In the genomic region with DNA sequence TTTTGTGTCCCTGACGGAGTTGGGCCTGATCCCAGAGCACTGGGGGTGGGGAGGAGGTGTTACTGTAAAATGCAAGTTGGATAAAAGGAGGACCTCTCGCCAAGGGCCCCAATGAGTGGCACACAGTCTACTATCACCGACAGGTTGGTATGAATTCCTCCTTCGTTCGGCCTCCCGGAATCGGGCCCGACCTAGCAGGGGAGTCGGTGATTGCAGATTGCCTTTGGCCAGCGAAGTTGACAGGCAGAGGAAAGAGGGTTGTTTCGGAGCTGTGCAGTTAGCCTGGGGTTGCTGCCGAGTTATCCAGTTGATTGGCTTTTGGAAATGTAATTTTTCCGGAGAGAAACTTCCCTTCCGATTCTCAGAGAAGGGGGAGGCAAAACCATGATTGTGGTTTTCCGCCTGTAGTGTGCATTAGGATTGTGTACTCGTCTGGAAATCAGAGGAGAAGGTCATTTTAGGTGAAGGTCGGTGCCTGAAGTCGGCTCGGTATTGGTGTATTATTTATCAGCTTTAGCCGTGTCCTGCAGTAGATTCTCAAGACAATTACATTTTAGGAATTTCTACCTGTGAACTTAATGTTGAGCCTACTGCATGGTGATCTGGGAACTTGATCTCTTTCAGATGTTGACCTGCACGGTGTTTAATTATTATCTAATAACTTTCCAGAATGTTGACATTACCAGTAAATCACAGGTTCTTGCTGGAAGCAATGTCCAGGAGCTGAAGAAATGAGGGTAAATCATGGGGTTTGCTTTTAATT, we compare ENCODE assay signal across 1 cellular context.
TF ChIP-seq lines count a peak whose summit lies in the region.

No MANE protein-coding gene starts in this region.

TF ChIP-seq in HepG2, 621 proteins besides CTCF, POLR2A, EP300 and RAD21 (continued from another document and continues in another):
- TF ChIP-seq, protein P1, sequence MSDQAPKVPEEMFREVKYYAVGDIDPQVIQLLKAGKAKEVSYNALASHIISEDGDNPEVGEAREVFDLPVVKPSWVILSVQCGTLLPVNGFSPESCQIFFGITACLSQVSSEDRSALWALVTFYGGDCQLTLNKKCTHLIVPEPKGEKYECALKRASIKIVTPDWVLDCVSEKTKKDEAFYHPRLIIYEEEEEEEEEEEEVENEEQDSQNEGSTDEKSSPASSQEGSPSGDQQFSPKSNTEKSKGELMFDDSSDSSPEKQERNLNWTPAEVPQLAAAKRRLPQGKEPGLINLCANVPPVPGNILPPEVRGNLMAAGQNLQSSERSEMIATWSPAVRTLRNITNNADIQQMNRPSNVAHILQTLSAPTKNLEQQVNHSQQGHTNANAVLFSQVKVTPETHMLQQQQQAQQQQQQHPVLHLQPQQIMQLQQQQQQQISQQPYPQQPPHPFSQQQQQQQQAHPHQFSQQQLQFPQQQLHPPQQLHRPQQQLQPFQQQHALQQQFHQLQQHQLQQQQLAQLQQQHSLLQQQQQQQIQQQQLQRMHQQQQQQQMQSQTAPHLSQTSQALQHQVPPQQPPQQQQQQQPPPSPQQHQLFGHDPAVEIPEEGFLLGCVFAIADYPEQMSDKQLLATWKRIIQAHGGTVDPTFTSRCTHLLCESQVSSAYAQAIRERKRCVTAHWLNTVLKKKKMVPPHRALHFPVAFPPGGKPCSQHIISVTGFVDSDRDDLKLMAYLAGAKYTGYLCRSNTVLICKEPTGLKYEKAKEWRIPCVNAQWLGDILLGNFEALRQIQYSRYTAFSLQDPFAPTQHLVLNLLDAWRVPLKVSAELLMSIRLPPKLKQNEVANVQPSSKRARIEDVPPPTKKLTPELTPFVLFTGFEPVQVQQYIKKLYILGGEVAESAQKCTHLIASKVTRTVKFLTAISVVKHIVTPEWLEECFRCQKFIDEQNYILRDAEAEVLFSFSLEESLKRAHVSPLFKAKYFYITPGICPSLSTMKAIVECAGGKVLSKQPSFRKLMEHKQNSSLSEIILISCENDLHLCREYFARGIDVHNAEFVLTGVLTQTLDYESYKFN (CRISPR knock-in tag; conservative IDR thresholded peaks at IDR 0.05), result 0 out of 2 replicates have a peak, but pooled peaks have one; percentile 19
- TF ChIP-seq HMG20B (CRISPR knock-in tag; conservative IDR thresholded peaks at IDR 0.05) (0 out of 2 replicates have a peak, but pooled peaks have one; percentile 10), XBP1 (CRISPR knock-in tag; IDR thresholded peaks at IDR 0.05) (no peak), NFIB (CRISPR knock-in tag; IDR thresholded peaks at IDR 0.05; ENCODE audit: borderline replicate concordance) (no peak), ZMYM4 (CRISPR knock-in tag; IDR thresholded peaks at IDR 0.05) (no peak), FOXA1 (IDR thresholded peaks at IDR 0.05) (no peak), FOXA1 (CRISPR knock-in tag; IDR thresholded peaks at IDR 0.05) (0 out of 2 replicates have a peak, but pooled peaks have one; percentile 1), SMAD3 (CRISPR knock-in tag; IDR thresholded peaks at IDR 0.05) (no peak), ZNF337 (CRISPR knock-in tag; IDR thresholded peaks at IDR 0.05; ENCODE audit: borderline replicate concordance, low read depth) (no peak), ZNF44 (CRISPR knock-in tag; IDR thresholded peaks at IDR 0.05) (0 out of 2 replicates have a peak, but pooled peaks have one; percentile 44), ZNF280D (CRISPR knock-in tag; IDR thresholded peaks at IDR 0.05) (0 out of 2 replicates have a peak, but pooled peaks have one; percentile 46), ZFP62 (CRISPR knock-in tag; IDR thresholded peaks at IDR 0.05) (no peak), ELF3 (CRISPR knock-in tag; IDR thresholded peaks at IDR 0.05) (peak; percentile 23; the same call in 1 of the 2 replicates), MATR3 (CRISPR knock-in tag; IDR thresholded peaks at IDR 0.05) (no peak), JARID2 (CRISPR knock-in tag; IDR thresholded peaks at IDR 0.05; ENCODE audit: insufficient replicate concordance) (no peak), RARG (CRISPR knock-in tag; IDR thresholded peaks at IDR 0.05; ENCODE audit: low read depth) (no peak), NFIC (IDR thresholded peaks at IDR 0.05; ENCODE audit: low read length) (no peak), ZNF18 (CRISPR knock-in tag; IDR thresholded peaks at IDR 0.05; ENCODE audit: insufficient replicate concordance) (peak; percentile 2), AKNA (CRISPR knock-in tag; IDR thresholded peaks at IDR 0.05; ENCODE audit: borderline replicate concordance) (no peak)
- TF ChIP-seq, protein P2, sequence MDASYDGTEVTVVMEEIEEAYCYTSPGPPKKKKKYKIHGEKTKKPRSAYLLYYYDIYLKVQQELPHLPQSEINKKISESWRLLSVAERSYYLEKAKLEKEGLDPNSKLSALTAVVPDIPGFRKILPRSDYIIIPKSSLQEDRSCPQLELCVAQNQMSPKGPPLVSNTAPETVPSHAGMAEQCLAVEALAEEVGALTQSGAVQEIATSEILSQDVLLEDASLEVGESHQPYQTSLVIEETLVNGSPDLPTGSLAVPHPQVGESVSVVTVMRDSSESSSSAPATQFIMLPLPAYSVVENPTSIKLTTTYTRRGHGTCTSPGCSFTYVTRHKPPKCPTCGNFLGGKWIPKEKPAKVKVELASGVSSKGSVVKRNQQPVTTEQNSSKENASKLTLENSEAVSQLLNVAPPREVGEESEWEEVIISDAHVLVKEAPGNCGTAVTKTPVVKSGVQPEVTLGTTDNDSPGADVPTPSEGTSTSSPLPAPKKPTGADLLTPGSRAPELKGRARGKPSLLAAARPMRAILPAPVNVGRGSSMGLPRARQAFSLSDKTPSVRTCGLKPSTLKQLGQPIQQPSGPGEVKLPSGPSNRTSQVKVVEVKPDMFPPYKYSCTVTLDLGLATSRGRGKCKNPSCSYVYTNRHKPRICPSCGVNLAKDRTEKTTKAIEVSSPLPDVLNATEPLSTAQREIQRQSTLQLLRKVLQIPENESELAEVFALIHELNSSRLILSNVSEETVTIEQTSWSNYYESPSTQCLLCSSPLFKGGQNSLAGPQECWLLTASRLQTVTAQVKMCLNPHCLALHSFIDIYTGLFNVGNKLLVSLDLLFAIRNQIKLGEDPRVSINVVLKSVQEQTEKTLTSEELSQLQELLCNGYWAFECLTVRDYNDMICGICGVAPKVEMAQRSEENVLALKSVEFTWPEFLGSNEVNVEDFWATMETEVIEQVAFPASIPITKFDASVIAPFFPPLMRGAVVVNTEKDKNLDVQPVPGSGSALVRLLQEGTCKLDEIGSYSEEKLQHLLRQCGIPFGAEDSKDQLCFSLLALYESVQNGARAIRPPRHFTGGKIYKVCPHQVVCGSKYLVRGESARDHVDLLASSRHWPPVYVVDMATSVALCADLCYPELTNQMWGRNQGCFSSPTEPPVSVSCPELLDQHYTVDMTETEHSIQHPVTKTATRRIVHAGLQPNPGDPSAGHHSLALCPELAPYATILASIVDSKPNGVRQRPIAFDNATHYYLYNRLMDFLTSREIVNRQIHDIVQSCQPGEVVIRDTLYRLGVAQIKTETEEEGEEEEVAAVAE (CRISPR knock-in tag; IDR thresholded peaks at IDR 0.05; ENCODE audit: borderline replicate concordance), result no peak
- TF ChIP-seq, protein P3, sequence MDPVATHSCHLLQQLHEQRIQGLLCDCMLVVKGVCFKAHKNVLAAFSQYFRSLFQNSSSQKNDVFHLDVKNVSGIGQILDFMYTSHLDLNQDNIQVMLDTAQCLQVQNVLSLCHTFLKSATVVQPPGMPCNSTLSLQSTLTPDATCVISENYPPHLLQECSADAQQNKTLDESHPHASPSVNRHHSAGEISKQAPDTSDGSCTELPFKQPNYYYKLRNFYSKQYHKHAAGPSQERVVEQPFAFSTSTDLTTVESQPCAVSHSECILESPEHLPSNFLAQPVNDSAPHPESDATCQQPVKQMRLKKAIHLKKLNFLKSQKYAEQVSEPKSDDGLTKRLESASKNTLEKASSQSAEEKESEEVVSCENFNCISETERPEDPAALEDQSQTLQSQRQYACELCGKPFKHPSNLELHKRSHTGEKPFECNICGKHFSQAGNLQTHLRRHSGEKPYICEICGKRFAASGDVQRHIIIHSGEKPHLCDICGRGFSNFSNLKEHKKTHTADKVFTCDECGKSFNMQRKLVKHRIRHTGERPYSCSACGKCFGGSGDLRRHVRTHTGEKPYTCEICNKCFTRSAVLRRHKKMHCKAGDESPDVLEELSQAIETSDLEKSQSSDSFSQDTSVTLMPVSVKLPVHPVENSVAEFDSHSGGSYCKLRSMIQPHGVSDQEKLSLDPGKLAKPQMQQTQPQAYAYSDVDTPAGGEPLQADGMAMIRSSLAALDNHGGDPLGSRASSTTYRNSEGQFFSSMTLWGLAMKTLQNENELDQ (CRISPR knock-in tag; IDR thresholded peaks at IDR 0.05; ENCODE audit: borderline replicate concordance), result no peak
- TF ChIP-seq, protein P4, sequence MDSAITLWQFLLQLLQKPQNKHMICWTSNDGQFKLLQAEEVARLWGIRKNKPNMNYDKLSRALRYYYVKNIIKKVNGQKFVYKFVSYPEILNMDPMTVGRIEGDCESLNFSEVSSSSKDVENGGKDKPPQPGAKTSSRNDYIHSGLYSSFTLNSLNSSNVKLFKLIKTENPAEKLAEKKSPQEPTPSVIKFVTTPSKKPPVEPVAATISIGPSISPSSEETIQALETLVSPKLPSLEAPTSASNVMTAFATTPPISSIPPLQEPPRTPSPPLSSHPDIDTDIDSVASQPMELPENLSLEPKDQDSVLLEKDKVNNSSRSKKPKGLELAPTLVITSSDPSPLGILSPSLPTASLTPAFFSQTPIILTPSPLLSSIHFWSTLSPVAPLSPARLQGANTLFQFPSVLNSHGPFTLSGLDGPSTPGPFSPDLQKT (CRISPR knock-in tag; IDR thresholded peaks at IDR 0.05; ENCODE audit: borderline replicate concordance), result no peak
- TF ChIP-seq, protein P5, sequence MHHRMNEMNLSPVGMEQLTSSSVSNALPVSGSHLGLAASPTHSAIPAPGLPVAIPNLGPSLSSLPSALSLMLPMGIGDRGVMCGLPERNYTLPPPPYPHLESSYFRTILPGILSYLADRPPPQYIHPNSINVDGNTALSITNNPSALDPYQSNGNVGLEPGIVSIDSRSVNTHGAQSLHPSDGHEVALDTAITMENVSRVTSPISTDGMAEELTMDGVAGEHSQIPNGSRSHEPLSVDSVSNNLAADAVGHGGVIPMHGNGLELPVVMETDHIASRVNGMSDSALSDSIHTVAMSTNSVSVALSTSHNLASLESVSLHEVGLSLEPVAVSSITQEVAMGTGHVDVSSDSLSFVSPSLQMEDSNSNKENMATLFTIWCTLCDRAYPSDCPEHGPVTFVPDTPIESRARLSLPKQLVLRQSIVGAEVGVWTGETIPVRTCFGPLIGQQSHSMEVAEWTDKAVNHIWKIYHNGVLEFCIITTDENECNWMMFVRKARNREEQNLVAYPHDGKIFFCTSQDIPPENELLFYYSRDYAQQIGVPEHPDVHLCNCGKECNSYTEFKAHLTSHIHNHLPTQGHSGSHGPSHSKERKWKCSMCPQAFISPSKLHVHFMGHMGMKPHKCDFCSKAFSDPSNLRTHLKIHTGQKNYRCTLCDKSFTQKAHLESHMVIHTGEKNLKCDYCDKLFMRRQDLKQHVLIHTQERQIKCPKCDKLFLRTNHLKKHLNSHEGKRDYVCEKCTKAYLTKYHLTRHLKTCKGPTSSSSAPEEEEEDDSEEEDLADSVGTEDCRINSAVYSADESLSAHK (CRISPR knock-in tag; IDR thresholded peaks at IDR 0.05; ENCODE audit: borderline replicate concordance), result no peak
